8 cellular contexts compared by ENCODE assay signal in genomic region chr11:44621140-44621681, GRCh38. TPM values are rescaled to one million over a fixed set of nuclear protein-coding genes. Genes with fewer than 3 reads are reported as not detected.
DNase-seq lines count a peak whose midpoint lies in the region; ATAC-seq and TF ChIP-seq lines count a peak whose summit lies in the region.

No MANE protein-coding gene starts in this region.

- ATAC-seq in GM21529 (IDR thresholded peaks at IDR 0.05; ENCODE audit: unreplicated experiment) (peak; percentile 34), left lobe of liver (peak; percentile 91), HG03457 (IDR thresholded peaks at IDR 0.05; ENCODE audit: unreplicated experiment) (no peak)

- no peaks in the 10 kb centered on the region for H3K9me3 ChIP-seq in BE2C

- no peak overlapping the region for H3K4me3 ChIP-seq in BE2C (ENCODE audit: low read depth, low read length)
- H3K4me3 ChIP-seq in coronary artery: no peak overlapping the region

- no peaks in the 10 kb centered on the region for H3K27me3 ChIP-seq in BE2C

- no peak overlapping the region for H3K27ac ChIP-seq in coronary artery

- TF ChIP-seq CTCF in BE2C (IDR thresholded peaks at IDR 0.05; ENCODE audit: low read depth, low read length) (peak; percentile 78), coronary artery (IDR thresholded peaks at IDR 0.05) (peak; percentile 88)

- DNase-seq in BE2C (peak; percentile 70), NCI-H2171 (lab: John Stamatoyannopoulos, UW) (peak; percentile 34), coronary artery (ENCODE audit: low spot score) (peak; percentile 77), left lobe of liver (ENCODE audit: low spot score) (peak; percentile 85)
- DNase-seq in activated CD4-positive, alpha-beta T cell treated with anti-CD3 and anti-CD28 coated beads for 24 hours (ENCODE audit: low read depth in 2 of 2): peak; percentile 45 to 58
- DNase-seq in stimulated activated CD4-positive, alpha-beta T cell treated with anti-CD3 and anti-CD28 coated beads, Interleukin-4, amount 100 ng/mL, for 24 hours: peak; percentile 65

- H3K4me1 ChIP-seq in BE2C: peaks cover 6% of the 10 kb centered on the region; the same call in 1 of the 2 replicates

- H3K36me3 ChIP-seq in BE2C: no peaks in the 10 kb centered on the region

RNA-seq across cellular contexts. Expression of gene CD82, which starts 55.7 kb away (rescaled TPM):
- 1.3 TPM for polyA plus RNA-seq in BE2C (2012; ENCODE audit: insufficient read depth, insufficient read length, low read depth)
- 60.6 TPM for total RNA-seq in left lobe of liver

Comparison
In these comparisons a context has a peak if more than half of its experiments do, and no peak if none do; other contexts are left out.
1. DNase-seq: peak in every context shown above with its lines; median percentile 85 in left lobe of liver; 77 in coronary artery; 70 in BE2C; 65 in stimulated activated CD4-positive, alpha-beta T cell treated with anti-CD3 and anti-CD28 coated beads, Interleukin-4, amount 100 ng/mL, for 24 hours; 52 in activated CD4-positive, alpha-beta T cell treated with anti-CD3 and anti-CD28 coated beads for 24 hours; 34 in NCI-H2171.